Comparison of ENCODE assay signal across 9 cellular contexts in genomic region chr14:86462193-86462592, GRCh38.
DNase-seq lines count a peak whose midpoint lies in the region; ATAC-seq, FAIRE-seq and TF ChIP-seq lines count a peak whose summit lies in the region.
"Had no signal": no experiment of that assay in that cellular context is flagged by ENCODE, and none has a peak within 500 bp of the region (broad histone marks: within the 10 kb centered on the region; RNA-seq: fewer than 3 reads in every experiment).

No MANE protein-coding gene starts in this region.

- POLR2A ChIA-PET in activated CD8-positive, alpha-beta T cell treated with anti-CD3 and anti-CD28 coated beads for 36 hours (lab: Charles Lee) = no interaction called here

- no peaks in the 10 kb centered on the region for H3K4me1 Mint-ChIP-seq in activated CD8-positive, alpha-beta T cell treated with anti-CD3 and anti-CD28 coated beads for 36 hours (ENCODE audit: low read depth)

- no peaks in the 10 kb centered on the region for H3K9me3 ChIP-seq in keratinocyte (ENCODE audit: control insufficient read depth, low read depth, low read length)

- dilution Hi-C loops in keratinocyte (cut with MboI; ENCODE audit: extremely low pct_ligation_motif_present, low sequenced_read_pairs) = no loop called here

- H2AFZ ChIP-seq in keratinocyte (ENCODE audit: control insufficient read depth, low read length) = no peak overlapping the region

- H3K79me2 ChIP-seq in keratinocyte (ENCODE audit: control insufficient read depth, insufficient read depth, low read length) = no peaks in the 10 kb centered on the region

- H3K27me3 Mint-ChIP-seq in activated CD8-positive, alpha-beta T cell treated with anti-CD3 and anti-CD28 coated beads for 36 hours = no peaks in the 10 kb centered on the region

- no peaks in the 10 kb centered on the region for H3K27me3 ChIP-seq in keratinocyte (ENCODE audit: control insufficient read depth, extremely low read depth, insufficient read depth, low read length)

- H3K9me3 Mint-ChIP-seq in activated CD8-positive, alpha-beta T cell treated with anti-CD3 and anti-CD28 coated beads for 36 hours = no peaks in the 10 kb centered on the region

- no peak for ATAC-seq in activated CD8-positive, alpha-beta T cell treated with anti-CD3 and anti-CD28 coated beads for 36 hours
- no peak for ATAC-seq in GM21786 (IDR thresholded peaks at IDR 0.05; ENCODE audit: unreplicated experiment)
- no peak for ATAC-seq in GM19351 (IDR thresholded peaks at IDR 0.05; ENCODE audit: unreplicated experiment)

- no peaks in the 10 kb centered on the region for H4K20me1 ChIP-seq in keratinocyte (ENCODE audit: control insufficient read depth, extremely low read depth, insufficient read depth, low read length)

- peak; percentile 15 for TF ChIP-seq CTCF in activated CD8-positive, alpha-beta T cell treated with anti-CD3 and anti-CD28 coated beads for 36 hours (IDR thresholded peaks at IDR 0.05)
- peak; percentile 25 to 61 (median 46) for TF ChIP-seq CTCF in keratinocyte (optimal IDR thresholded peaks at IDR 0.05 in 1 of 3, IDR thresholded peaks at IDR 0.05 in 1 of 3, conservative IDR thresholded peaks at IDR 0.05 in 1 of 3; ENCODE audit: extremely low read depth in 1 of 3, insufficient read depth in 2 of 3, low read length in 3 of 3)

- no peaks in the 10 kb centered on the region for H3K9me1 ChIP-seq in keratinocyte (ENCODE audit: control insufficient read depth, extremely low read depth, insufficient read depth, low read length)

- CTCF ChIA-PET in activated CD8-positive, alpha-beta T cell treated with anti-CD3 and anti-CD28 coated beads for 36 hours (lab: Charles Lee) = interaction anchor here (0.7 kb wide), 2 partner anchors 9 to 192 kb away, joined by 3 read pairs; no protein-coding TSS in a partner anchor

- H3K36me3 ChIP-seq in keratinocyte (ENCODE audit: control insufficient read depth in 2 of 2, extremely low read depth in 1 of 2, insufficient read depth in 2 of 2, low read length in 2 of 2) = no peaks in the 10 kb centered on the region

- no peak overlapping the region for H3K4me2 ChIP-seq in keratinocyte (ENCODE audit: control insufficient read depth, extremely low read depth, insufficient read depth, low read depth, low read length)

- no peak for FAIRE-seq in keratinocyte (lab: Jason Lieb, UNC)

- DNase-seq in Caki2 (ENCODE audit: low read depth) = peak; percentile 16
- peak; percentile 30 for DNase-seq in HT-29 (ENCODE audit: low spot score)
- peak; percentile 1 for DNase-seq in activated CD8-positive, alpha-beta T cell treated with anti-CD3 and anti-CD28 coated beads for 36 hours
- no peak for DNase-seq in keratinocyte (ENCODE audit: low read depth, low spot score)
- no peak for DNase-seq in stimulated activated CD4-positive, alpha-beta T cell treated with anti-CD3 and anti-CD28 coated beads, Interleukin-4, amount 100 ng/mL, for 4 hours
- no peak for DNase-seq in activated CD4-positive, alpha-beta T cell treated with anti-CD3 and anti-CD28 coated beads for 4 hours
- DNase-seq: activated naive CD4-positive, alpha-beta T cell treated with Interleukin-2 at 50 U/mL for 16 hours had no signal

- no peak overlapping the region for H3K4me3 ChIP-seq in keratinocyte (ENCODE audit: control insufficient read depth in 2 of 3, extremely low read depth in 1 of 3, insufficient read depth in 2 of 3, low read depth in 1 of 3, low read length in 3 of 3)

- H3K36me3 Mint-ChIP-seq in activated CD8-positive, alpha-beta T cell treated with anti-CD3 and anti-CD28 coated beads for 36 hours (ENCODE audit: low read depth) = no peaks in the 10 kb centered on the region

- intact Hi-C loops in activated CD8-positive, alpha-beta T cell treated with anti-CD3 and anti-CD28 coated beads for 36 hours (cut with micrococcal nuclease) = no loop called here

- in situ Hi-C loops in Caki2 (cut with HindIII; ENCODE audit: low pct_unique_long_range_greater_than_20kb, low sequenced_read_pairs) = no loop called here

- no peaks in the 10 kb centered on the region for H3K4me1 ChIP-seq in keratinocyte (ENCODE audit: control insufficient read depth, extremely low read depth, insufficient read depth, low read length)

- no peak overlapping the region for H3K27ac ChIP-seq in keratinocyte (ENCODE audit: control insufficient read depth, insufficient read depth, low read length)

- H3K9ac ChIP-seq in keratinocyte (ENCODE audit: control insufficient read depth, extremely low read depth, insufficient read depth, low read length) = no peak overlapping the region

- no peak overlapping the region for H3K27ac Mint-ChIP-seq in activated CD8-positive, alpha-beta T cell treated with anti-CD3 and anti-CD28 coated beads for 36 hours

- no peak overlapping the region for H3K4me3 Mint-ChIP-seq in activated CD8-positive, alpha-beta T cell treated with anti-CD3 and anti-CD28 coated beads for 36 hours

Comparison
In these comparisons a context has a peak if more than half of its experiments do, and no peak if none do; other contexts are left out.
1. DNase-seq: peak in Caki2 (single experiment), HT-29 (single experiment) and activated CD8-positive, alpha-beta T cell treated with anti-CD3 and anti-CD28 coated beads for 36 hours (single experiment); none in keratinocyte (single experiment), stimulated activated CD4-positive, alpha-beta T cell treated with anti-CD3 and anti-CD28 coated beads, Interleukin-4, amount 100 ng/mL, for 4 hours (0 of 2) and activated CD4-positive, alpha-beta T cell treated with anti-CD3 and anti-CD28 coated beads for 4 hours (0 of 2).